Comparison of ENCODE assay signal across 7 cellular contexts in genomic region chr9:63816742-63817621, GRCh38.
DNase-seq lines count a peak whose midpoint lies in the region; ATAC-seq lines count a peak whose summit lies in the region.

No MANE protein-coding gene starts in this region.

- no peaks in the 10 kb centered on the region for H3K36me3 ChIP-seq in mesenchymal stem cell (ENCODE audit: control insufficient read depth in 1 of 2, insufficient read depth in 2 of 2, low read depth in 1 of 2, low read length in 2 of 2)

- no peak overlapping the region for H2AK5ac ChIP-seq in mesenchymal stem cell (ENCODE audit: low read length, severe bottlenecking)

- WGBS in mesenchymal stem cell, result 37% methylated on average over 36 of the region's 36 CpGs

- peaks cover 5% of the 10 kb centered on the region for H3K9me3 ChIP-seq in mesenchymal stem cell (ENCODE audit: control insufficient read depth, low read length)

- H3K4me2 ChIP-seq in mesenchymal stem cell (ENCODE audit: low read length, poor library complexity, severe bottlenecking), result peak overlapping the region; percentile 40

- peaks cover 10 to 13% of the 10 kb centered on the region in 2 experiments for H3K27me3 ChIP-seq in mesenchymal stem cell (ENCODE audit: control insufficient read depth in 1 of 2, insufficient read depth in 1 of 2, low read length in 2 of 2)

- no peak overlapping the region for H2BK5ac ChIP-seq in mesenchymal stem cell (ENCODE audit: low read depth, low read length, poor library complexity, severe bottlenecking)

- no peak overlapping the region for H2BK12ac ChIP-seq in mesenchymal stem cell (ENCODE audit: low read length in 2 of 2)

- no peak overlapping the region for H3K14ac ChIP-seq in mesenchymal stem cell (ENCODE audit: low read length in 2 of 2)

- H3K27ac ChIP-seq in mesenchymal stem cell (ENCODE audit: low read length, poor library complexity, severe bottlenecking), result no peak overlapping the region

- H4K8ac ChIP-seq in mesenchymal stem cell (ENCODE audit: low read length), result no peak overlapping the region

- H3K18ac ChIP-seq in mesenchymal stem cell (ENCODE audit: low read depth in 1 of 2, low read length in 2 of 2), result no peak overlapping the region

- H3K79me1 ChIP-seq in mesenchymal stem cell (replicated peaks; ENCODE audit: low read length, poor library complexity, severe bottlenecking), result no peaks in the 10 kb centered on the region

- H2AFZ ChIP-seq in mesenchymal stem cell (ENCODE audit: low read depth, low read length), result no peak overlapping the region

- DNase-seq in activated CD4-positive, alpha-beta T cell treated with anti-CD3 and anti-CD28 coated beads, Interleukin-2, amount 50 U/mL, for 24 hours (ENCODE audit: low read depth in 1 of 2, low spot score in 1 of 2), result peak; percentile 33 to 63
- peak; percentile 48 for DNase-seq in effector CD4-positive, alpha-beta T cell
- DNase-seq in mesenchymal stem cell (peak; percentile 58), RKO (ENCODE audit: low spot score) (no peak)
- peak; percentile 54 for DNase-seq in stimulated activated CD8-positive, alpha-beta memory T cell treated with anti-CD3 and anti-CD28 coated beads, Interleukin-15, amount 100 ng/mL, for 24 hours (ENCODE audit: low read depth)

- ATAC-seq in GM19043 (IDR thresholded peaks at IDR 0.05; ENCODE audit: low read depth, unreplicated experiment) (peak; percentile 67), HG03196 (IDR thresholded peaks at IDR 0.05; ENCODE audit: unreplicated experiment) (peak; percentile 75)

- H2BK120ac ChIP-seq in mesenchymal stem cell (ENCODE audit: low read depth, low read length), result no peak overlapping the region

- no peak overlapping the region for H3K23ac ChIP-seq in mesenchymal stem cell (ENCODE audit: low read length in 2 of 2)

- H3K4ac ChIP-seq in mesenchymal stem cell (ENCODE audit: low read depth in 1 of 2, low read length in 2 of 2), result no peak overlapping the region

- peak overlapping the region; percentile 49 for H3K9ac ChIP-seq in mesenchymal stem cell (ENCODE audit: low read length)

- H4K91ac ChIP-seq in mesenchymal stem cell (ENCODE audit: low read length), result no peak overlapping the region

- H3K4me3 ChIP-seq in mesenchymal stem cell (ENCODE audit: insufficient read depth in 1 of 2, low read depth in 1 of 2, low read length in 2 of 2), result peak overlapping the region; percentile 23 to 72

- peaks cover 7% of the 10 kb centered on the region for H3K4me1 ChIP-seq in mesenchymal stem cell (ENCODE audit: control insufficient read depth, insufficient read depth, low read depth, low read length)

- H2BK15ac ChIP-seq in mesenchymal stem cell (ENCODE audit: low read depth, poor library complexity, severe bottlenecking), result no peak overlapping the region
